In genomic region chr17:17141279-17141678, GRCh38 we compare ENCODE assay signal across 14 cellular contexts.
DNase-seq lines count a peak whose midpoint lies in the region; ATAC-seq, FAIRE-seq and TF ChIP-seq lines count a peak whose summit lies in the region.
"Had no signal": no experiment of that assay in that cellular context is flagged by ENCODE, and none has a peak within 500 bp of the region (broad histone marks: within the 10 kb centered on the region; RNA-seq: fewer than 3 reads in every experiment).

No MANE protein-coding gene starts in this region.

- H4K20me1 ChIP-seq in HepG2 (ENCODE audit: insufficient read depth, low read length) (no peaks in the 10 kb centered on the region), astrocyte (ENCODE audit: insufficient read depth, low read length) (peaks cover 81% of the 10 kb centered on the region)

- no peak for FAIRE-seq in HepG2 (lab: Jason Lieb, UNC)
- no peak for FAIRE-seq in astrocyte (lab: Jason Lieb, UNC)

- no peak for TF ChIP-seq RAD21 in HepG2 (CRISPR knock-in tag; IDR thresholded peaks at IDR 0.05)

- ATAC-seq in right lobe of liver (peak; percentile 35 to 62 (median 48)), HepG2 (no peak), left lobe of liver (peak; percentile 17), GM18517 (IDR thresholded peaks at IDR 0.05; ENCODE audit: unreplicated experiment) (no peak), HG03342 (IDR thresholded peaks at IDR 0.05; ENCODE audit: unreplicated experiment) (no peak)
- ATAC-seq: body of pancreas had no signal

- POLR2A ChIA-PET in HepG2 (lab: Yijun Ruan, JAX): no interaction called here

- DNase-seq in right lobe of liver (peak in 2 of 3 donors; percentile 47 to 57), HepG2 (ENCODE audit: low spot score) (no peak), astrocyte (ENCODE audit: low read depth) (no peak), left lobe of liver (ENCODE audit: low spot score) (no peak), vagina (ENCODE audit: extremely low spot score in 2 of 2) (no peak), NCI-H2107 (lab: John Stamatoyannopoulos, UW) (no peak)
- DNase-seq: KG1, naive B cell, NCI-H1105 had no signal

- TF ChIP-seq CTCF in right lobe of liver (IDR thresholded peaks at IDR 0.05) (no peak), HepG2 (CRISPR knock-in tag; IDR thresholded peaks at IDR 0.05) (no peak), astrocyte (IDR thresholded peaks at IDR 0.05; ENCODE audit: insufficient read depth, low read depth, low read length) (no peak), vagina (IDR thresholded peaks at IDR 0.05) (no peak)

- H3K4me1 Mint-ChIP-seq in astrocyte (ENCODE audit: low read depth, unreplicated experiment): peaks cover 19% of the 10 kb centered on the region

- TF ChIP-seq POLR2A in right lobe of liver (IDR thresholded peaks at IDR 0.05) (no peak), HepG2 (IDR thresholded peaks at IDR 0.05; ENCODE audit: insufficient read depth in 1 of 2, low read depth in 2 of 2, low read length in 2 of 2) (no peak), vagina (IDR thresholded peaks at IDR 0.05) (no peak)

- H3K79me2 ChIP-seq in HepG2 (ENCODE audit: insufficient read depth, low read length) (no peaks in the 10 kb centered on the region), astrocyte (ENCODE audit: insufficient read depth, low read length) (no peaks in the 10 kb centered on the region)

- 83% methylated on average over 1 of the region's 12 CpGs for WGBS in right lobe of liver (ENCODE audit: insufficient coverage, low coverage, low lambda C conversion rate, missing lambda C conversion rate)
- WGBS in HepG2 (ENCODE audit: low lambda C conversion rate): 98% methylated on average over 8 of the region's 12 CpGs

- H3K27ac Mint-ChIP-seq in astrocyte (ENCODE audit: unreplicated experiment): no peak overlapping the region

- H3K9me3 ChIP-seq in right lobe of liver (no peaks in the 10 kb centered on the region), HepG2 (ENCODE audit: low read length) (no peaks in the 10 kb centered on the region), astrocyte (ENCODE audit: insufficient read depth, low read depth, low read length) (no peaks in the 10 kb centered on the region), vagina (no peaks in the 10 kb centered on the region)
- H3K9me3 ChIP-seq: body of pancreas, psoas muscle had no signal

- no peak overlapping the region for H3K4me2 ChIP-seq in HepG2 (ENCODE audit: low read depth, low read length)
- no peak overlapping the region for H3K4me2 ChIP-seq in astrocyte (ENCODE audit: low read length)

- H3K9ac ChIP-seq in HepG2 (ENCODE audit: insufficient read depth, low read depth, low read length) (no peak overlapping the region), astrocyte (ENCODE audit: low read length) (peak overlapping the region; percentile 35)

- TF ChIP-seq EP300 in HepG2 (IDR thresholded peaks at IDR 0.05; ENCODE audit: low read depth in 2 of 2, low read length in 2 of 2) (no peak), HepG2 (CRISPR knock-in tag; IDR thresholded peaks at IDR 0.05; ENCODE audit: borderline replicate concordance) (no peak)

- no peaks in the 10 kb centered on the region for H3K4me1 ChIP-seq in right lobe of liver
- no peaks in the 10 kb centered on the region for H3K4me1 ChIP-seq in HepG2 (ENCODE audit: insufficient read depth, low read length)
- peaks cover 16% of the 10 kb centered on the region for H3K4me1 ChIP-seq in astrocyte (ENCODE audit: insufficient read depth, low read length)
- peaks cover 21% of the 10 kb centered on the region for H3K4me1 ChIP-seq in vagina
- H3K4me1 ChIP-seq: body of pancreas had no signal

- intact Hi-C loops in right lobe of liver (cut with DNase I) (no loop called here), HepG2 (cut with micrococcal nuclease; ENCODE audit: unreplicated experiment) (no loop called here), vagina (cut with DNase I) (loop anchor here (10.0 kb wide), 1 partner anchor 64 kb away; the partner anchor contains the start of gene PLD6)

- no TSS peak for BruUV-seq in HepG2 (replicated peaks; lab: Mats Ljungman, UMichigan)

- no peak overlapping the region for H2AFZ ChIP-seq in HepG2 (ENCODE audit: low read length)
- no peak overlapping the region for H2AFZ ChIP-seq in astrocyte (ENCODE audit: low read depth, low read length)

- in situ Hi-C loops in HepG2 (cut with HindIII; ENCODE audit: extremely low pct_ligation_motif_present, low pct_unique_long_range_greater_than_20kb): loop anchor here (5.0 kb wide), 1 partner anchor 139 kb away; no protein-coding TSS in a partner anchor

- no peaks in the 10 kb centered on the region for H3K27me3 Mint-ChIP-seq in astrocyte (ENCODE audit: low read depth, unreplicated experiment)
- H3K27me3 Mint-ChIP-seq: naive B cell had no signal

- H3K9me3 Mint-ChIP-seq in astrocyte (ENCODE audit: unreplicated experiment): no peaks in the 10 kb centered on the region
- H3K9me3 Mint-ChIP-seq: CD8-positive, alpha-beta T cell; naive B cell had no signal

- CTCF ChIA-PET in HepG2 (lab: Yijun Ruan, JAX; ENCODE audit: low intra/inter-chr PET ratio, low total read pairs): interaction anchor here (1.2 kb wide), 1 partner anchor 170 kb away, joined by 3 read pairs; no protein-coding TSS in a partner anchor

- no peak overlapping the region for H3K4me3 ChIP-seq in right lobe of liver
- no peak overlapping the region for H3K4me3 ChIP-seq in HepG2 (replicated peaks in 1 of 3; ENCODE audit: insufficient read depth in 1 of 3, low read depth in 2 of 3, low read length in 3 of 3)
- H3K4me3 ChIP-seq in astrocyte (ENCODE audit: insufficient read depth, low read depth, low read length): no peak overlapping the region
- H3K4me3 ChIP-seq in vagina: no peak overlapping the region
- H3K4me3 ChIP-seq: body of pancreas, psoas muscle had no signal

- peaks cover 10% of the 10 kb centered on the region for H3K36me3 Mint-ChIP-seq in astrocyte (ENCODE audit: low read depth, unreplicated experiment)

- H3K36me3 ChIP-seq in right lobe of liver: peaks cover 0 to 72% (median 17%) of the 10 kb centered on the region in 4 donors
- H3K36me3 ChIP-seq in HepG2 (replicated peaks in 1 of 2; ENCODE audit: control insufficient read depth in 1 of 2, insufficient read depth in 2 of 2, low read length in 2 of 2): peaks cover 23 to 36% of the 10 kb centered on the region in 2 experiments
- peaks cover 35% of the 10 kb centered on the region for H3K36me3 ChIP-seq in astrocyte (ENCODE audit: insufficient read depth, low read length)
- peaks cover 0 to 85% of the 10 kb centered on the region in 2 donors for H3K36me3 ChIP-seq in vagina

- H3K27me3 ChIP-seq in right lobe of liver (no peaks in the 10 kb centered on the region), HepG2 (ENCODE audit: control insufficient read depth in 1 of 2, insufficient read depth in 2 of 2, low read length in 2 of 2) (no peaks in the 10 kb centered on the region), astrocyte (ENCODE audit: insufficient read depth, low read length) (no peaks in the 10 kb centered on the region), vagina (no peaks in the 10 kb centered on the region)
- H3K27me3 ChIP-seq: body of pancreas had no signal

- H3K27ac ChIP-seq in right lobe of liver: no peak overlapping the region
- H3K27ac ChIP-seq in HepG2 (ENCODE audit: extremely low read length, insufficient read depth, low read length): no peak overlapping the region
- no peak overlapping the region for H3K27ac ChIP-seq in astrocyte (ENCODE audit: low read depth, low read length)
- H3K27ac ChIP-seq in vagina: peak overlapping the region; percentile 29
- H3K27ac ChIP-seq: body of pancreas, psoas muscle had no signal

- H3K4me3 Mint-ChIP-seq in astrocyte (ENCODE audit: unreplicated experiment): no peak overlapping the region
- H3K4me3 Mint-ChIP-seq: CD8-positive, alpha-beta T cell; naive B cell had no signal

TF ChIP-seq in HepG2, 621 proteins besides CTCF, POLR2A, EP300 and RAD21 (continues in another document):
- TF ChIP-seq ZMAT5 (CRISPR knock-in tag; IDR thresholded peaks at IDR 0.05; ENCODE audit: borderline replicate concordance, low read depth): no peak
- no peak for TF ChIP-seq ZNF703 (CRISPR knock-in tag; IDR thresholded peaks at IDR 0.05; ENCODE audit: borderline replicate concordance)
- TF ChIP-seq ZNF782 (CRISPR knock-in tag; IDR thresholded peaks at IDR 0.05; ENCODE audit: borderline replicate concordance): no peak
- TF ChIP-seq CEBPZ (IDR thresholded peaks at IDR 0.05; ENCODE audit: low read length): no peak

Comparison
In these comparisons a context has a peak if more than half of its experiments do, and no peak if none do; other contexts are left out.
1. ATAC-seq: peak in right lobe of liver (4 of 4) and left lobe of liver (single experiment); none in HepG2 (single experiment), GM18517 (single experiment) and HG03342 (single experiment).
2. DNase-seq: peak in right lobe of liver (2 of 3); none in HepG2 (single experiment), astrocyte (single experiment), left lobe of liver (single experiment), vagina (0 of 2) and NCI-H2107 (single experiment).